Comparison of ENCODE assay signal across 1 cellular context in genomic region chr6:150898390-150899170, GRCh38.
TF ChIP-seq lines count a peak whose summit lies in the region.

No MANE protein-coding gene starts in this region.

TF ChIP-seq in K562, 482 proteins besides CTCF, POLR2A, EP300 and RAD21 (continued from another document and continues in another):
- TF ChIP-seq ZMIZ1 (IDR thresholded peaks at IDR 0.05; ENCODE audit: low read depth in 2 of 2, low read length in 2 of 2), result no peak
- peak; percentile 46 for TF ChIP-seq ARID1B (IDR thresholded peaks at IDR 0.05)
- no peak for TF ChIP-seq CBFA2T2 (conservative IDR thresholded peaks at IDR 0.05)
- no peak for TF ChIP-seq SAP30 (IDR thresholded peaks at IDR 0.05; ENCODE audit: borderline replicate concordance, insufficient read depth, low read depth, low read length, poor library complexity, severe bottlenecking)
- no peak for TF ChIP-seq SMARCE1 (IDR thresholded peaks at IDR 0.05)
- TF ChIP-seq NFE2 (IDR thresholded peaks at IDR 0.05; ENCODE audit: low read depth), result peak; percentile 71
- no peak for TF ChIP-seq ZNF282 (CRISPR knock-in tag; IDR thresholded peaks at IDR 0.05)
- TF ChIP-seq ATF2 (CRISPR knock-in tag; IDR thresholded peaks at IDR 0.05), result no peak
- no peak for TF ChIP-seq ZFP36 (IDR thresholded peaks at IDR 0.05; ENCODE audit: low read depth, low read length, partially characterized antibody)
- peak; percentile 70; the same call in 1 of the 2 replicates for TF ChIP-seq NFE2L1 (tag; IDR thresholded peaks at IDR 0.05; ENCODE audit: borderline replicate concordance, low read depth)
- no peak for TF ChIP-seq KLF13 (tag; IDR thresholded peaks at IDR 0.05; ENCODE audit: borderline replicate concordance, low read depth)
- 0 out of 2 replicates have a peak, but pooled peaks have one; percentile 11 for TF ChIP-seq DPF2 (IDR thresholded peaks at IDR 0.05)
- no peak for TF ChIP-seq POLR3G (IDR thresholded peaks at IDR 0.05; ENCODE audit: extremely low read depth, insufficient read length, insufficient replicate concordance)
- no peak for TF ChIP-seq SMARCB1 (IDR thresholded peaks at IDR 0.05; ENCODE audit: insufficient read length, low read depth)
- peak; percentile 61; the same call in 1 of the 2 replicates for TF ChIP-seq BACH1 (tag; IDR thresholded peaks at IDR 0.05)
- no peak for TF ChIP-seq GABPB2 (CRISPR knock-in tag; conservative IDR thresholded peaks at IDR 0.05)
- TF ChIP-seq HCFC1 (IDR thresholded peaks at IDR 0.05; ENCODE audit: low read depth, low read length), result no peak
- TF ChIP-seq STAT6 (CRISPR knock-in tag; IDR thresholded peaks at IDR 0.05), result no peak
- no peak for TF ChIP-seq GABPB1 (CRISPR knock-in tag; IDR thresholded peaks at IDR 0.05)
- TF ChIP-seq TAF15 (IDR thresholded peaks at IDR 0.05; ENCODE audit: low read depth, low read length), result no peak
- TF ChIP-seq U2AF1 (optimal IDR thresholded peaks at IDR 0.05; ENCODE audit: low read depth, low read length), result no peak
- TF ChIP-seq ZNF398 (CRISPR knock-in tag; IDR thresholded peaks at IDR 0.05), result no peak
- no peak for TF ChIP-seq KHSRP (IDR thresholded peaks at IDR 0.05)
- TF ChIP-seq MAFG (tag; conservative IDR thresholded peaks at IDR 0.05), result peak; percentile 90
- no peak for TF ChIP-seq PATZ1 (CRISPR knock-in tag; IDR thresholded peaks at IDR 0.05; ENCODE audit: borderline replicate concordance)
- 0 out of 2 replicates have a peak, but pooled peaks have one; percentile 32 for TF ChIP-seq SMARCA4 (IDR thresholded peaks at IDR 0.05)
- TF ChIP-seq ZBED1 (IDR thresholded peaks at IDR 0.05), result no peak
- no peak for TF ChIP-seq CAMTA2 (CRISPR knock-in tag; conservative IDR thresholded peaks at IDR 0.05)
- no peak for TF ChIP-seq CXXC5 (CRISPR knock-in tag; IDR thresholded peaks at IDR 0.05)
- TF ChIP-seq PRPF4 (IDR thresholded peaks at IDR 0.05; ENCODE audit: insufficient read depth, low read depth, low read length, poor library complexity, severe bottlenecking), result no peak
- no peak for TF ChIP-seq TBP (optimal IDR thresholded peaks at IDR 0.05; ENCODE audit: low read depth, low read length)
- no peak for TF ChIP-seq ZNF280A (IDR thresholded peaks at IDR 0.05; ENCODE audit: low read depth, partially characterized antibody)
- no peak for TF ChIP-seq TSHZ1 (CRISPR knock-in tag; IDR thresholded peaks at IDR 0.05)
- TF ChIP-seq NFIC (IDR thresholded peaks at IDR 0.05), result no peak
- peak; percentile 70 for TF ChIP-seq MAFK (IDR thresholded peaks at IDR 0.05; ENCODE audit: low read length)
- TF ChIP-seq ZNF589 (CRISPR knock-in tag; IDR thresholded peaks at IDR 0.05; ENCODE audit: low read depth), result no peak
- TF ChIP-seq MYNN (IDR thresholded peaks at IDR 0.05), result no peak
- TF ChIP-seq MYNN (CRISPR knock-in tag; IDR thresholded peaks at IDR 0.05), result no peak
- no peak for TF ChIP-seq CREB3L1 (IDR thresholded peaks at IDR 0.05; ENCODE audit: borderline replicate concordance, low read depth)
- TF ChIP-seq C11orf30 (IDR thresholded peaks at IDR 0.05; ENCODE audit: low read depth), result peak; percentile 91
- no peak for TF ChIP-seq GATAD2B (IDR thresholded peaks at IDR 0.05; ENCODE audit: borderline replicate concordance)
- TF ChIP-seq ZNF408 (CRISPR knock-in tag; IDR thresholded peaks at IDR 0.05; ENCODE audit: low read depth), result no peak
- no peak for TF ChIP-seq KDM5B (IDR thresholded peaks at IDR 0.05; ENCODE audit: insufficient replicate concordance, low read depth, low read length)
- TF ChIP-seq CTCFL (IDR thresholded peaks at IDR 0.05; ENCODE audit: borderline replicate concordance, insufficient read depth, low read depth, low read length, poor library complexity, severe bottlenecking), result no peak
- no peak for TF ChIP-seq BRD9 (IDR thresholded peaks at IDR 0.05; ENCODE audit: low read depth, partially characterized antibody)
- peak; percentile 77; the same call in 1 of the 2 replicates for TF ChIP-seq MAFF (IDR thresholded peaks at IDR 0.05; ENCODE audit: low read length)
